ENCODE assay signal across 9 cellular contexts in the genomic region with DNA sequence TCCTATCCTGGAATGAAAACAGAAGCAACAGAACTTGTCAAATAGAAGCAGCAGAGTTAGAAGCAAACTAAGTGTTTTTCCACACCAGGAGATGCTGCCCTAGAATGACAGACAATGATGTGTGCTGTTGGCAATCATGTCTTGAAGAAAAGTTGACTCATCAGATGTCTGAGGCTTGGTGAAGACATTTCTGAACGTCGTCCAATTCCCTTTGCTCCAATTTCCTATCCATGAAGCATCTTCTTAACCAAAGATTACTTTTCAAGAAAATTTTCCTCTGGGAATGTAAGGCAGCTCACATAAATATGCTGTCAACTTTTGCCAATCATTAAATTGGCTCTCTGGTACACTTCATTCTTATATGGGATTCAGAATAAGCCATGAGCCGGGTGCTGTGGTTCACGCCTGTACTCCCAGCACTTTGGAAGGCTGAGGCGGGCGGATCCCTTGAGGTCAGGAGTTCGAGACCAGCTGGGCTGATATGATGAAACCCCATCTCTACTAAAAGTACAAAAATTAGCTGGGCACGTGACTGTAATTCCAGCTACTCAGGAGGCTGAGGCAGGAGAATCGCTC. TPM values are rescaled to one million over a fixed set of nuclear protein-coding genes. Genes with fewer than 3 reads are reported as not detected.
DNase-seq lines count a peak whose midpoint lies in the region; ATAC-seq and TF ChIP-seq lines count a peak whose summit lies in the region.
"Had no signal": no experiment of that assay in that cellular context is flagged by ENCODE, and none has a peak within 500 bp of the region (broad histone marks: within the 10 kb centered on the region; RNA-seq: fewer than 3 reads in every experiment).

No MANE protein-coding gene starts in this region.

- no peak overlapping the region for H3K9ac ChIP-seq in subcutaneous abdominal adipose tissue (ENCODE audit: low read length in 5 of 5)

- DNase-seq in HFF-Myc (ENCODE audit: extremely low read depth, low read depth) (peak; percentile 36), astrocyte of the cerebellum (ENCODE audit: low read depth) (peak; percentile 82), left ventricle myocardium superior (peak; percentile 54), retina (no peak), iPS-NIHi7 (ENCODE audit: extremely low spot score) (no peak), WERI-Rb-1 (no peak)

- no peak for TF ChIP-seq CTCF in HFF-Myc (IDR thresholded peaks at IDR 0.05; ENCODE audit: low read depth, low read length, missing control alignments)
- no peak for TF ChIP-seq CTCF in astrocyte of the cerebellum (IDR thresholded peaks at IDR 0.05; ENCODE audit: low read depth, low read length, missing control alignments)
- TF ChIP-seq CTCF in WERI-Rb-1 (IDR thresholded peaks at IDR 0.05; ENCODE audit: low read depth, low read length), result no peak

- no peaks in the 10 kb centered on the region for H3K27me3 ChIP-seq in subcutaneous abdominal adipose tissue (ENCODE audit: control insufficient read depth in 5 of 5, insufficient read depth in 4 of 5, low read length in 5 of 5)
- H3K27me3 ChIP-seq in WERI-Rb-1 (ENCODE audit: insufficient read depth, low read depth, severe bottlenecking), result no peaks in the 10 kb centered on the region

- H3K4me3 ChIP-seq in HFF-Myc (replicated peaks; ENCODE audit: low read depth, low read length), result no peak overlapping the region
- H3K4me3 ChIP-seq in astrocyte of the cerebellum (ENCODE audit: low read depth, low read length), result no peak overlapping the region
- no peak overlapping the region for H3K4me3 ChIP-seq in subcutaneous abdominal adipose tissue (ENCODE audit: low read depth in 1 of 5, low read length in 5 of 5)
- no peak overlapping the region for H3K4me3 ChIP-seq in WERI-Rb-1 (ENCODE audit: low read depth, low read length)

- no peaks in the 10 kb centered on the region for H3K36me3 ChIP-seq in subcutaneous abdominal adipose tissue (ENCODE audit: control insufficient read depth in 5 of 5, insufficient read depth in 5 of 5, low read length in 5 of 5)
- peaks cover 53% of the 10 kb centered on the region for H3K36me3 ChIP-seq in WERI-Rb-1

- in situ Hi-C loops in astrocyte of the cerebellum (cut with HindIII; ENCODE audit: low sequenced_read_pairs), result no loop called here

- H3K9me3 ChIP-seq in subcutaneous abdominal adipose tissue (ENCODE audit: control insufficient read depth in 5 of 5, low read length in 5 of 5) (peaks cover 0 to 2% (median 0%) of the 10 kb centered on the region in 5 donors), WERI-Rb-1 (ENCODE audit: severe bottlenecking) (no peaks in the 10 kb centered on the region)

- ATAC-seq in left ventricle myocardium superior (peak; percentile 74), GM18519 (IDR thresholded peaks at IDR 0.05; ENCODE audit: low FRiP score, unreplicated experiment) (no peak)
- ATAC-seq: stimulated activated effector memory CD8-positive, alpha-beta T cell treated with anti-CD3 and anti-CD28 coated beads, Interleukin-12 subunit alpha, Interleukin-12 subunit beta, amount 100 ng/mL, for 72 hours had no signal

- H3K27ac ChIP-seq in subcutaneous abdominal adipose tissue (ENCODE audit: low read depth, low read length), result peak overlapping the region; percentile 72
- H3K27ac ChIP-seq in WERI-Rb-1, result no peak overlapping the region

- peaks cover 2 to 29% (median 25%) of the 10 kb centered on the region in 5 donors for H3K4me1 ChIP-seq in subcutaneous abdominal adipose tissue (ENCODE audit: control insufficient read depth in 5 of 5, insufficient read depth in 5 of 5, low read length in 5 of 5)

- intact Hi-C loops in left ventricle myocardium superior (cut with micrococcal nuclease), result no loop called here

RNA-seq across cellular contexts. Expression of a gene that starts 34.6 kb away (rescaled TPM):
- total RNA-seq in left ventricle myocardium superior, result 123 TPM

Comparison
In these comparisons a context has a peak if more than half of its experiments do, and no peak if none do; other contexts are left out.
1. DNase-seq: peak in HFF-Myc (single experiment), astrocyte of the cerebellum (single experiment) and left ventricle myocardium superior (single experiment); none in retina (single experiment), iPS-NIHi7 (single experiment) and WERI-Rb-1 (single experiment).